ENCODE assay signal across 2 cellular contexts in the genomic region with DNA sequence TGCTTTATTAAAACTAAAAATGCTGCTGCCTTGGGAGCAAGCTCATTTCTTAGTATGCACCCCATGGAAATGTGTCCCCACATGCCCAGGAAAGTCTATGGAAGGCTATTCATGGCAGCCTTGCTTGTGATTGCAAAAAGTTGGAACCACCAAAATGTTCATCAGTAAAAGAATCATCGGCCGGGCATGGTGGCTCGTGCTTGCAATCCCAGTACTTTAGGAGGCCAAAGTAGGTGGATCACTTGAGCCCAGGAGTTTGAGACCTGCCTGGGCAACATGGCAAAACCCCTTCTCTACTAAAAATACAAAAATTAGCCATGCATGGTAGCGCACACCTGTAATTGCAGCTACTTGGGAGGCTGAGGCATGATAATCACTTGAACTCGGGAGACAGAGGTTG.
TF ChIP-seq lines count a peak whose summit lies in the region.

No MANE protein-coding gene starts in this region.

TF ChIP-seq in GM23338, 12 proteins besides CTCF, POLR2A, EP300 and RAD21 (continued from another document):
- TF ChIP-seq REST (IDR thresholded peaks at IDR 0.05; ENCODE audit: unreplicated experiment) = no peak
- TF ChIP-seq, protein P1, sequence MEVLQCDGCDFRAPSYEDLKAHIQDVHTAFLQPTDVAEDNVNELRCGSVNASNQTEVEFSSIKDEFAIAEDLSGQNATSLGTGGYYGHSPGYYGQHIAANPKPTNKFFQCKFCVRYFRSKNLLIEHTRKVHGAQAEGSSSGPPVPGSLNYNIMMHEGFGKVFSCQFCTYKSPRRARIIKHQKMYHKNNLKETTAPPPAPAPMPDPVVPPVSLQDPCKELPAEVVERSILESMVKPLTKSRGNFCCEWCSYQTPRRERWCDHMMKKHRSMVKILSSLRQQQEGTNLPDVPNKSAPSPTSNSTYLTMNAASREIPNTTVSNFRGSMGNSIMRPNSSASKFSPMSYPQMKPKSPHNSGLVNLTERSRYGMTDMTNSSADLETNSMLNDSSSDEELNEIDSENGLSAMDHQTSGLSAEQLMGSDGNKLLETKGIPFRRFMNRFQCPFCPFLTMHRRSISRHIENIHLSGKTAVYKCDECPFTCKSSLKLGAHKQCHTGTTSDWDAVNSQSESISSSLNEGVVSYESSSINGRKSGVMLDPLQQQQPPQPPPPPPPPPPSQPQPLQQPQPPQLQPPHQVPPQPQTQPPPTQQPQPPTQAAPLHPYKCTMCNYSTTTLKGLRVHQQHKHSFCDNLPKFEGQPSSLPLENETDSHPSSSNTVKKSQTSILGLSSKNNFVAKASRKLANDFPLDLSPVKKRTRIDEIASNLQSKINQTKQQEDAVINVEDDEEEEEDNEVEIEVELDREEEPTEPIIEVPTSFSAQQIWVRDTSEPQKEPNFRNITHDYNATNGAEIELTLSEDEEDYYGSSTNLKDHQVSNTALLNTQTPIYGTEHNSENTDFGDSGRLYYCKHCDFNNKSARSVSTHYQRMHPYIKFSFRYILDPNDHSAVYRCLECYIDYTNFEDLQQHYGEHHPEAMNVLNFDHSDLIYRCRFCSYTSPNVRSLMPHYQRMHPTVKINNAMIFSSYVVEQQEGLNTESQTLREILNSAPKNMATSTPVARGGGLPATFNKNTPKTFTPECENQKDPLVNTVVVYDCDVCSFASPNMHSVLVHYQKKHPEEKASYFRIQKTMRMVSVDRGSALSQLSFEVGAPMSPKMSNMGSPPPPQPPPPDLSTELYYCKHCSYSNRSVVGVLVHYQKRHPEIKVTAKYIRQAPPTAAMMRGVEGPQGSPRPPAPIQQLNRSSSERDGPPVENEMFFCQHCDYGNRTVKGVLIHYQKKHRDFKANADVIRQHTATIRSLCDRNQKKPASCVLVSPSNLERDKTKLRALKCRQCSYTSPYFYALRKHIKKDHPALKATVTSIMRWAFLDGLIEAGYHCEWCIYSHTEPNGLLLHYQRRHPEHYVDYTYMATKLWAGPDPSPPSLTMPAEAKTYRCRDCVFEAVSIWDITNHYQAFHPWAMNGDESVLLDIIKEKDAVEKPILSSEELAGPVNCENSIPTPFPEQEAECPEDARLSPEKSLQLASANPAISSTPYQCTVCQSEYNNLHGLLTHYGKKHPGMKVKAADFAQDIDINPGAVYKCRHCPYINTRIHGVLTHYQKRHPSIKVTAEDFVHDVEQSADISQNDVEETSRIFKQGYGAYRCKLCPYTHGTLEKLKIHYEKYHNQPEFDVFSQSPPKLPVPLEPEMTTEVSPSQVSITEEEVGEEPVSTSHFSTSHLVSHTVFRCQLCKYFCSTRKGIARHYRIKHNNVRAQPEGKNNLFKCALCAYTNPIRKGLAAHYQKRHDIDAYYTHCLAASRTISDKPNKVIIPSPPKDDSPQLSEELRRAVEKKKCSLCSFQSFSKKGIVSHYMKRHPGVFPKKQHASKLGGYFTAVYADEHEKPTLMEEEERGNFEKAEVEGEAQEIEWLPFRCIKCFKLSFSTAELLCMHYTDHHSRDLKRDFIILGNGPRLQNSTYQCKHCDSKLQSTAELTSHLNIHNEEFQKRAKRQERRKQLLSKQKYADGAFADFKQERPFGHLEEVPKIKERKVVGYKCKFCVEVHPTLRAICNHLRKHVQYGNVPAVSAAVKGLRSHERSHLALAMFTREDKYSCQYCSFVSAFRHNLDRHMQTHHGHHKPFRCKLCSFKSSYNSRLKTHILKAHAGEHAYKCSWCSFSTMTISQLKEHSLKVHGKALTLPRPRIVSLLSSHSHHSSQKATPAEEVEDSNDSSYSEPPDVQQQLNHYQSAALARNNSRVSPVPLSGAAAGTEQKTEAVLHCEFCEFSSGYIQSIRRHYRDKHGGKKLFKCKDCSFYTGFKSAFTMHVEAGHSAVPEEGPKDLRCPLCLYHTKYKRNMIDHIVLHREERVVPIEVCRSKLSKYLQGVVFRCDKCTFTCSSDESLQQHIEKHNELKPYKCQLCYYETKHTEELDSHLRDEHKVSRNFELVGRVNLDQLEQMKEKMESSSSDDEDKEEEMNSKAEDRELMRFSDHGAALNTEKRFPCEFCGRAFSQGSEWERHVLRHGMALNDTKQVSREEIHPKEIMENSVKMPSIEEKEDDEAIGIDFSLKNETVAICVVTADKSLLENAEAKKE (CRISPR knock-in tag; IDR thresholded peaks at IDR 0.05) = no peak
- no peak for TF ChIP-seq NANOG (IDR thresholded peaks at IDR 0.05; ENCODE audit: borderline replicate concordance)
- TF ChIP-seq CREB1 (CRISPR knock-in tag; IDR thresholded peaks at IDR 0.05; ENCODE audit: low read depth) = no peak
- no peak for TF ChIP-seq ZNF114 (CRISPR knock-in tag; IDR thresholded peaks at IDR 0.05)
- no peak for TF ChIP-seq EZH2 (IDR thresholded peaks at IDR 0.05; ENCODE audit: low read depth, unreplicated experiment)

TF ChIP-seq in WTC11, 78 proteins besides CTCF, POLR2A, EP300 and RAD21 (continued from another document):
- TF ChIP-seq SOX15 (CRISPR knock-in tag; IDR thresholded peaks at IDR 0.05) (no peak), MLX (CRISPR knock-in tag; IDR thresholded peaks at IDR 0.05) (no peak)
